2 cellular contexts compared by ENCODE assay signal in the genomic region with DNA sequence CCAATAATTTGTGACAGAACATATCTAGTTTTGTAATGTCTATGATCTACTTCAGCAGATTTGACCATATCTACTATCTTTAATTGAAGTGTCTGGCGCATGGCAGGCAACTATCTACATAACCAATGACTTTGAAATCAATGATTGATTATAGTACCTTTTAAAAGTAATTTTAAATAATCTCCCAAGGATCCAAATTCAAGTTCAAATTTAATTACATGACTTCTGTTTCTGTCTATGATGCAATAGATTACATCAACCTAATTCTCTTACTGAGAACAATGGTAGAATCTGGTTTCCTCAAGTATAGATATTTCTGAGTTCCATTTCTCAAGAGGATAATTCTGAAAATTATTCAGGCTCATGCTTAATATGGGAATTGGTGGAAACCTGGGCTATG.
TF ChIP-seq lines count a peak whose summit lies in the region.

No MANE protein-coding gene starts in this region.

TF ChIP-seq in SK-N-SH treated with all-trans-retinoic acid at 6 μM for 48 hours, 23 proteins besides CTCF, POLR2A, EP300 and RAD21 (continued from another document):
- no peak for TF ChIP-seq GLIS3 (CRISPR knock-in tag; IDR thresholded peaks at IDR 0.05)
- 0 out of 2 replicates have a peak, but pooled peaks have one; percentile 21 for TF ChIP-seq CSDC2 (CRISPR knock-in tag; IDR thresholded peaks at IDR 0.05)
- no peak for TF ChIP-seq ZC3H10 (CRISPR knock-in tag; IDR thresholded peaks at IDR 0.05)
- TF ChIP-seq PPARA (CRISPR knock-in tag; IDR thresholded peaks at IDR 0.05; ENCODE audit: borderline replicate concordance) = no peak
- no peak for TF ChIP-seq ZFP30 (CRISPR knock-in tag; IDR thresholded peaks at IDR 0.05)
- TF ChIP-seq, protein P1, sequence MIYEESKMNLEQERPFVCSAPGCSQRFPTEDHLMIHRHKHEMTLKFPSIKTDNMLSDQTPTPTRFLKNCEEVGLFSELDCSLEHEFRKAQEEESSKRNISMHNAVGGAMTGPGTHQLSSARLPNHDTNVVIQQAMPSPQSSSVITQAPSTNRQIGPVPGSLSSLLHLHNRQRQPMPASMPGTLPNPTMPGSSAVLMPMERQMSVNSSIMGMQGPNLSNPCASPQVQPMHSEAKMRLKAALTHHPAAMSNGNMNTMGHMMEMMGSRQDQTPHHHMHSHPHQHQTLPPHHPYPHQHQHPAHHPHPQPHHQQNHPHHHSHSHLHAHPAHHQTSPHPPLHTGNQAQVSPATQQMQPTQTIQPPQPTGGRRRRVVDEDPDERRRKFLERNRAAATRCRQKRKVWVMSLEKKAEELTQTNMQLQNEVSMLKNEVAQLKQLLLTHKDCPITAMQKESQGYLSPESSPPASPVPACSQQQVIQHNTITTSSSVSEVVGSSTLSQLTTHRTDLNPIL (CRISPR knock-in tag; IDR thresholded peaks at IDR 0.05; ENCODE audit: low read depth) = peak; percentile 79; the same call in 1 of the 2 replicates
- TF ChIP-seq, protein P2, sequence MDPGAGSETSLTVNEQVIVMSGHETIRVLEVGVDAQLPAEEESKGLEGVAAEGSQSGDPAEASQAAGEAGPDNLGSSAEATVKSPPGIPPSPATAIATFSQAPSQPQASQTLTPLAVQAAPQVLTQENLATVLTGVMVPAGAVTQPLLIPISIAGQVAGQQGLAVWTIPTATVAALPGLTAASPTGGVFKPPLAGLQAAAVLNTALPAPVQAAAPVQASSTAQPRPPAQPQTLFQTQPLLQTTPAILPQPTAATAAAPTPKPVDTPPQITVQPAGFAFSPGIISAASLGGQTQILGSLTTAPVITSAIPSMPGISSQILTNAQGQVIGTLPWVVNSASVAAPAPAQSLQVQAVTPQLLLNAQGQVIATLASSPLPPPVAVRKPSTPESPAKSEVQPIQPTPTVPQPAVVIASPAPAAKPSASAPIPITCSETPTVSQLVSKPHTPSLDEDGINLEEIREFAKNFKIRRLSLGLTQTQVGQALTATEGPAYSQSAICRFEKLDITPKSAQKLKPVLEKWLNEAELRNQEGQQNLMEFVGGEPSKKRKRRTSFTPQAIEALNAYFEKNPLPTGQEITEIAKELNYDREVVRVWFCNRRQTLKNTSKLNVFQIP (CRISPR knock-in tag; IDR thresholded peaks at IDR 0.05; ENCODE audit: borderline replicate concordance, low read depth) = 0 out of 2 replicates have a peak, but pooled peaks have one; percentile 5
- peak; percentile 90 for TF ChIP-seq ISL1 (CRISPR knock-in tag; IDR thresholded peaks at IDR 0.05)
- no peak for TF ChIP-seq OSR1 (CRISPR knock-in tag; IDR thresholded peaks at IDR 0.05)
- TF ChIP-seq ZNF70 (CRISPR knock-in tag; IDR thresholded peaks at IDR 0.05) = no peak
- TF ChIP-seq, protein P3, sequence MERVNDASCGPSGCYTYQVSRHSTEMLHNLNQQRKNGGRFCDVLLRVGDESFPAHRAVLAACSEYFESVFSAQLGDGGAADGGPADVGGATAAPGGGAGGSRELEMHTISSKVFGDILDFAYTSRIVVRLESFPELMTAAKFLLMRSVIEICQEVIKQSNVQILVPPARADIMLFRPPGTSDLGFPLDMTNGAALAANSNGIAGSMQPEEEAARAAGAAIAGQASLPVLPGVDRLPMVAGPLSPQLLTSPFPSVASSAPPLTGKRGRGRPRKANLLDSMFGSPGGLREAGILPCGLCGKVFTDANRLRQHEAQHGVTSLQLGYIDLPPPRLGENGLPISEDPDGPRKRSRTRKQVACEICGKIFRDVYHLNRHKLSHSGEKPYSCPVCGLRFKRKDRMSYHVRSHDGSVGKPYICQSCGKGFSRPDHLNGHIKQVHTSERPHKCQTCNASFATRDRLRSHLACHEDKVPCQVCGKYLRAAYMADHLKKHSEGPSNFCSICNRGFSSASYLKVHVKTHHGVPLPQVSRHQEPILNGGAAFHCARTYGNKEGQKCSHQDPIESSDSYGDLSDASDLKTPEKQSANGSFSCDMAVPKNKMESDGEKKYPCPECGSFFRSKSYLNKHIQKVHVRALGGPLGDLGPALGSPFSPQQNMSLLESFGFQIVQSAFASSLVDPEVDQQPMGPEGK (CRISPR knock-in tag; IDR thresholded peaks at IDR 0.05; ENCODE audit: borderline replicate concordance) = no peak
- TF ChIP-seq TCF4 (CRISPR knock-in tag; IDR thresholded peaks at IDR 0.05; ENCODE audit: borderline replicate concordance) = peak; percentile 69
- no peak for TF ChIP-seq ZNF565 (CRISPR knock-in tag; conservative IDR thresholded peaks at IDR 0.05; ENCODE audit: low read depth)
- no peak for TF ChIP-seq ARNTL (CRISPR knock-in tag; IDR thresholded peaks at IDR 0.05; ENCODE audit: borderline replicate concordance, low read depth)
- TF ChIP-seq, protein P4, sequence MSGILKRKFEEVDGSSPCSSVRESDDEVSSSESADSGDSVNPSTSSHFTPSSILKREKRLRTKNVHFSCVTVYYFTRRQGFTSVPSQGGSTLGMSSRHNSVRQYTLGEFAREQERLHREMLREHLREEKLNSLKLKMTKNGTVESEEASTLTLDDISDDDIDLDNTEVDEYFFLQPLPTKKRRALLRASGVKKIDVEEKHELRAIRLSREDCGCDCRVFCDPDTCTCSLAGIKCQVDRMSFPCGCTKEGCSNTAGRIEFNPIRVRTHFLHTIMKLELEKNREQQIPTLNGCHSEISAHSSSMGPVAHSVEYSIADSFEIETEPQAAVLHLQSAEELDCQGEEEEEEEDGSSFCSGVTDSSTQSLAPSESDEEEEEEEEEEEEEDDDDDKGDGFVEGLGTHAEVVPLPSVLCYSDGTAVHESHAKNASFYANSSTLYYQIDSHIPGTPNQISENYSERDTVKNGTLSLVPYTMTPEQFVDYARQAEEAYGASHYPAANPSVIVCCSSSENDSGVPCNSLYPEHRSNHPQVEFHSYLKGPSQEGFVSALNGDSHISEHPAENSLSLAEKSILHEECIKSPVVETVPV (CRISPR knock-in tag; IDR thresholded peaks at IDR 0.05) = no peak
- no peak for TF ChIP-seq BACH2 (CRISPR knock-in tag; IDR thresholded peaks at IDR 0.05; ENCODE audit: borderline replicate concordance)
- TF ChIP-seq ZFP3 (CRISPR knock-in tag; IDR thresholded peaks at IDR 0.05) = no peak
- TF ChIP-seq SNAI2 (CRISPR knock-in tag; IDR thresholded peaks at IDR 0.05) = no peak
- TF ChIP-seq ESRRG (CRISPR knock-in tag; IDR thresholded peaks at IDR 0.05) = no peak
- TF ChIP-seq RARB (CRISPR knock-in tag; IDR thresholded peaks at IDR 0.05) = no peak
- TF ChIP-seq ZNF8 (CRISPR knock-in tag; IDR thresholded peaks at IDR 0.05) = no peak

TF ChIP-seq in SK-N-SH, 30 proteins besides CTCF, POLR2A, EP300 and RAD21 (continued from another document):
- no peak for TF ChIP-seq MEF2A (IDR thresholded peaks at IDR 0.05; ENCODE audit: borderline replicate concordance, low read depth)
- TF ChIP-seq, protein P5, sequence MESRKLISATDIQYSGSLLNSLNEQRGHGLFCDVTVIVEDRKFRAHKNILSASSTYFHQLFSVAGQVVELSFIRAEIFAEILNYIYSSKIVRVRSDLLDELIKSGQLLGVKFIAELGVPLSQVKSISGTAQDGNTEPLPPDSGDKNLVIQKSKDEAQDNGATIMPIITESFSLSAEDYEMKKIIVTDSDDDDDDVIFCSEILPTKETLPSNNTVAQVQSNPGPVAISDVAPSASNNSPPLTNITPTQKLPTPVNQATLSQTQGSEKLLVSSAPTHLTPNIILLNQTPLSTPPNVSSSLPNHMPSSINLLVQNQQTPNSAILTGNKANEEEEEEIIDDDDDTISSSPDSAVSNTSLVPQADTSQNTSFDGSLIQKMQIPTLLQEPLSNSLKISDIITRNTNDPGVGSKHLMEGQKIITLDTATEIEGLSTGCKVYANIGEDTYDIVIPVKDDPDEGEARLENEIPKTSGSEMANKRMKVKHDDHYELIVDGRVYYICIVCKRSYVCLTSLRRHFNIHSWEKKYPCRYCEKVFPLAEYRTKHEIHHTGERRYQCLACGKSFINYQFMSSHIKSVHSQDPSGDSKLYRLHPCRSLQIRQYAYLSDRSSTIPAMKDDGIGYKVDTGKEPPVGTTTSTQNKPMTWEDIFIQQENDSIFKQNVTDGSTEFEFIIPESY (IDR thresholded peaks at IDR 0.05; ENCODE audit: borderline replicate concordance, low read depth) = no peak
- TF ChIP-seq ELF1 (IDR thresholded peaks at IDR 0.05) = no peak
- no peak for TF ChIP-seq NRF1 (IDR thresholded peaks at IDR 0.05; ENCODE audit: low read depth, low read length)
- TF ChIP-seq YY1 (IDR thresholded peaks at IDR 0.05; ENCODE audit: low read depth) = no peak
- no peak for TF ChIP-seq MXI1 (IDR thresholded peaks at IDR 0.05; ENCODE audit: low read depth, low read length)
- no peak for TF ChIP-seq SIN3A (IDR thresholded peaks at IDR 0.05; ENCODE audit: borderline replicate concordance, low read depth, low read length)
- TF ChIP-seq TCF12 (IDR thresholded peaks at IDR 0.05) = no peak
- TF ChIP-seq, protein P6, sequence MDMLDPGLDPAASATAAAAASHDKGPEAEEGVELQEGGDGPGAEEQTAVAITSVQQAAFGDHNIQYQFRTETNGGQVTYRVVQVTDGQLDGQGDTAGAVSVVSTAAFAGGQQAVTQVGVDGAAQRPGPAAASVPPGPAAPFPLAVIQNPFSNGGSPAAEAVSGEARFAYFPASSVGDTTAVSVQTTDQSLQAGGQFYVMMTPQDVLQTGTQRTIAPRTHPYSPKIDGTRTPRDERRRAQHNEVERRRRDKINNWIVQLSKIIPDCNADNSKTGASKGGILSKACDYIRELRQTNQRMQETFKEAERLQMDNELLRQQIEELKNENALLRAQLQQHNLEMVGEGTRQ (IDR thresholded peaks at IDR 0.05; ENCODE audit: borderline replicate concordance, low read depth, low read length) = no peak
- no peak for TF ChIP-seq RXRA (IDR thresholded peaks at IDR 0.05; ENCODE audit: borderline replicate concordance, low read depth)
- TF ChIP-seq FOXJ3 (CRISPR knock-in tag; IDR thresholded peaks at IDR 0.05) = no peak
